In the genomic region with DNA sequence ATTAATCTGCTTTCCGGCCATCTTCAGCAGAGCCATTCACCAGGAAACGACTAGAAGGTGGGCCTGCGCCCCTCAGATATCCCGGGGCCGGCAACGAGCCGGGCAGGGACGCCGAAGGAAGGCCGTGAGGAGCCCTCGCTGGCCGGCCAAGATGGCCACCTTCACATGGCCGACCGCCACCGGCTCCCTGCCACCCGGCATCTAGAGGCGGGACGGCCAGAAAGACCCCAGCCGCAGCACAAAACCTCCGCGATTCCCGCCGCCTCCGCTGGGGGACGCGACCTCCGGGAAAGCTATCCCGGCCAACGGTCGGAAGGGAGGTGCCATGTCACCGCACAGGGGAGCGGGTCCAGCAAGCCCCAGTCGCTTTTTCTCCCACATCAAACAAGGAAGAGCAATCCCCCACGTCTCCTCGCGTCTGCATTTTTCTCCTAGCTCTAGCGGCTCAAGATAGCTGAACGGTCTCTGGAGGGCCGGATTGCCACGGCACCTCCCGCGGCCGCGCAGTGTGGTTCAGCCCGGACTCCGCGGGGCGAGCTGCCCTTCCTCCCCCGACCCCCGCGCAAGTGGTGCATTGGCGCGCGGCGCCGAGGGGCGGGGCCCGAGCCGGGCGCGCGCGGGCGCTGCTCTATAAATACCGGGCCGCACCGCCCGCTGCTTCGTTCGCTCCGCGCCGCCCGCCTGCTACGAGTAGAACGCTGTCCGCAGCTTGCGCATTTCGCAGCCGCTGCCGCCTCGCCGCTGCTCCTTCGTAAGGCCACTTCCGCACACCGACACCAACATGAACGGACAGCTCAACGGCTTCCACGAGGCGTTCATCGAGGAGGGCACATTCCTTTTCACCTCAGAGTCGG, we compare ENCODE assay signal across 1 cellular context.
TF ChIP-seq lines count a peak whose summit lies in the region.

A gene (plus strand): TSS at position 662 of the 854 bp plus-strand sequence. CDS start 120 bp downstream, at position 782.

TF ChIP-seq in HepG2, 621 proteins besides CTCF, POLR2A, EP300 and RAD21 (continued from another document and continues in another):
- TF ChIP-seq, protein P1, sequence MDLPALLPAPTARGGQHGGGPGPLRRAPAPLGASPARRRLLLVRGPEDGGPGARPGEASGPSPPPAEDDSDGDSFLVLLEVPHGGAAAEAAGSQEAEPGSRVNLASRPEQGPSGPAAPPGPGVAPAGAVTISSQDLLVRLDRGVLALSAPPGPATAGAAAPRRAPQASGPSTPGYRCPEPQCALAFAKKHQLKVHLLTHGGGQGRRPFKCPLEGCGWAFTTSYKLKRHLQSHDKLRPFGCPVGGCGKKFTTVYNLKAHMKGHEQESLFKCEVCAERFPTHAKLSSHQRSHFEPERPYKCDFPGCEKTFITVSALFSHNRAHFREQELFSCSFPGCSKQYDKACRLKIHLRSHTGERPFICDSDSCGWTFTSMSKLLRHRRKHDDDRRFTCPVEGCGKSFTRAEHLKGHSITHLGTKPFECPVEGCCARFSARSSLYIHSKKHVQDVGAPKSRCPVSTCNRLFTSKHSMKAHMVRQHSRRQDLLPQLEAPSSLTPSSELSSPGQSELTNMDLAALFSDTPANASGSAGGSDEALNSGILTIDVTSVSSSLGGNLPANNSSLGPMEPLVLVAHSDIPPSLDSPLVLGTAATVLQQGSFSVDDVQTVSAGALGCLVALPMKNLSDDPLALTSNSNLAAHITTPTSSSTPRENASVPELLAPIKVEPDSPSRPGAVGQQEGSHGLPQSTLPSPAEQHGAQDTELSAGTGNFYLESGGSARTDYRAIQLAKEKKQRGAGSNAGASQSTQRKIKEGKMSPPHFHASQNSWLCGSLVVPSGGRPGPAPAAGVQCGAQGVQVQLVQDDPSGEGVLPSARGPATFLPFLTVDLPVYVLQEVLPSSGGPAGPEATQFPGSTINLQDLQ (CRISPR knock-in tag; IDR thresholded peaks at IDR 0.05), result peak; percentile 60
- TF ChIP-seq FOSL2 (CRISPR knock-in tag; IDR thresholded peaks at IDR 0.05), result peak; percentile 63
- TF ChIP-seq FOXM1 (CRISPR knock-in tag; IDR thresholded peaks at IDR 0.05), result peak; percentile 82
- TF ChIP-seq ZNF556 (CRISPR knock-in tag; IDR thresholded peaks at IDR 0.05; ENCODE audit: borderline replicate concordance), result peak; percentile 97
- TF ChIP-seq, protein P2, sequence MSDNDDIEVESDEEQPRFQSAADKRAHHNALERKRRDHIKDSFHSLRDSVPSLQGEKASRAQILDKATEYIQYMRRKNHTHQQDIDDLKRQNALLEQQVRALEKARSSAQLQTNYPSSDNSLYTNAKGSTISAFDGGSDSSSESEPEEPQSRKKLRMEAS (IDR thresholded peaks at IDR 0.05), result peak; percentile 89
- no peak; the same call in 1 of the 2 replicates for TF ChIP-seq SIN3B (IDR thresholded peaks at IDR 0.05; ENCODE audit: low read length)
- peak; percentile 82 for TF ChIP-seq THAP11 (CRISPR knock-in tag; IDR thresholded peaks at IDR 0.05)
- TF ChIP-seq, protein P3, sequence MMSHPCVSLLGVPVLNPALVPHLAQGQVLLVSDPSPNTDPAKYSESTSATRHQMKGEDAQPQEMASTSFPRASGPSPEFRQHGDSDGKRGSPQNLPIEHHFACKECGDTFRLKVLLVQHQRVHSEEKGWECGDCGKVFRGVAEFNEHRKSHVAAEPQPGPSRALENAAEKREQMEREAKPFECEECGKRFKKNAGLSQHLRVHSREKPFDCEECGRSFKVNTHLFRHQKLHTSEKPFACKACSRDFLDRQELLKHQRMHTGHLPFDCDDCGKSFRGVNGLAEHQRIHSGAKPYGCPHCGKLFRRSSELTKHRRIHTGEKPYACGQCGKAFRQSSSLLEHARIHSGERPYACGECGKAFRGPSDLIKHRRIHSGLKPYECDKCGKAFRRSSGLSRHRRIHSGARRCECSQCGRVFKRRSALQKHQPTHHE (CRISPR knock-in tag; IDR thresholded peaks at IDR 0.05; ENCODE audit: borderline replicate concordance), result peak; percentile 83; the same call in 1 of the 2 replicates
- TF ChIP-seq ZBTB3 (CRISPR knock-in tag; IDR thresholded peaks at IDR 0.05; ENCODE audit: borderline replicate concordance, low read depth), result peak; percentile 33; the same call in 1 of the 2 replicates
- 0 out of 2 replicates have a peak, but pooled peaks have one; percentile 88 for TF ChIP-seq FLYWCH1 (CRISPR knock-in tag; IDR thresholded peaks at IDR 0.05)
- TF ChIP-seq, protein P4, sequence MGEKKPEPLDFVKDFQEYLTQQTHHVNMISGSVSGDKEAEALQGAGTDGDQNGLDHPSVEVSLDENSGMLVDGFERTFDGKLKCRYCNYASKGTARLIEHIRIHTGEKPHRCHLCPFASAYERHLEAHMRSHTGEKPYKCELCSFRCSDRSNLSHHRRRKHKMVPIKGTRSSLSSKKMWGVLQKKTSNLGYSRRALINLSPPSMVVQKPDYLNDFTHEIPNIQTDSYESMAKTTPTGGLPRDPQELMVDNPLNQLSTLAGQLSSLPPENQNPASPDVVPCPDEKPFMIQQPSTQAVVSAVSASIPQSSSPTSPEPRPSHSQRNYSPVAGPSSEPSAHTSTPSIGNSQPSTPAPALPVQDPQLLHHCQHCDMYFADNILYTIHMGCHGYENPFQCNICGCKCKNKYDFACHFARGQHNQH (CRISPR knock-in tag; IDR thresholded peaks at IDR 0.05), result peak; percentile 72; the same call in 1 of the 2 replicates
- peak; percentile 91 for TF ChIP-seq ZFP90 (CRISPR knock-in tag; IDR thresholded peaks at IDR 0.05; ENCODE audit: borderline replicate concordance)
- TF ChIP-seq ZNF746 (CRISPR knock-in tag; IDR thresholded peaks at IDR 0.05), result peak; percentile 94
- TF ChIP-seq NBN (conservative IDR thresholded peaks at IDR 0.05), result no peak
- TF ChIP-seq ZSCAN30 (CRISPR knock-in tag; IDR thresholded peaks at IDR 0.05), result no peak; the same call in 1 of the 2 replicates
- TF ChIP-seq ZNF530 (CRISPR knock-in tag; IDR thresholded peaks at IDR 0.05; ENCODE audit: low read depth), result no peak
- TF ChIP-seq, protein P5, sequence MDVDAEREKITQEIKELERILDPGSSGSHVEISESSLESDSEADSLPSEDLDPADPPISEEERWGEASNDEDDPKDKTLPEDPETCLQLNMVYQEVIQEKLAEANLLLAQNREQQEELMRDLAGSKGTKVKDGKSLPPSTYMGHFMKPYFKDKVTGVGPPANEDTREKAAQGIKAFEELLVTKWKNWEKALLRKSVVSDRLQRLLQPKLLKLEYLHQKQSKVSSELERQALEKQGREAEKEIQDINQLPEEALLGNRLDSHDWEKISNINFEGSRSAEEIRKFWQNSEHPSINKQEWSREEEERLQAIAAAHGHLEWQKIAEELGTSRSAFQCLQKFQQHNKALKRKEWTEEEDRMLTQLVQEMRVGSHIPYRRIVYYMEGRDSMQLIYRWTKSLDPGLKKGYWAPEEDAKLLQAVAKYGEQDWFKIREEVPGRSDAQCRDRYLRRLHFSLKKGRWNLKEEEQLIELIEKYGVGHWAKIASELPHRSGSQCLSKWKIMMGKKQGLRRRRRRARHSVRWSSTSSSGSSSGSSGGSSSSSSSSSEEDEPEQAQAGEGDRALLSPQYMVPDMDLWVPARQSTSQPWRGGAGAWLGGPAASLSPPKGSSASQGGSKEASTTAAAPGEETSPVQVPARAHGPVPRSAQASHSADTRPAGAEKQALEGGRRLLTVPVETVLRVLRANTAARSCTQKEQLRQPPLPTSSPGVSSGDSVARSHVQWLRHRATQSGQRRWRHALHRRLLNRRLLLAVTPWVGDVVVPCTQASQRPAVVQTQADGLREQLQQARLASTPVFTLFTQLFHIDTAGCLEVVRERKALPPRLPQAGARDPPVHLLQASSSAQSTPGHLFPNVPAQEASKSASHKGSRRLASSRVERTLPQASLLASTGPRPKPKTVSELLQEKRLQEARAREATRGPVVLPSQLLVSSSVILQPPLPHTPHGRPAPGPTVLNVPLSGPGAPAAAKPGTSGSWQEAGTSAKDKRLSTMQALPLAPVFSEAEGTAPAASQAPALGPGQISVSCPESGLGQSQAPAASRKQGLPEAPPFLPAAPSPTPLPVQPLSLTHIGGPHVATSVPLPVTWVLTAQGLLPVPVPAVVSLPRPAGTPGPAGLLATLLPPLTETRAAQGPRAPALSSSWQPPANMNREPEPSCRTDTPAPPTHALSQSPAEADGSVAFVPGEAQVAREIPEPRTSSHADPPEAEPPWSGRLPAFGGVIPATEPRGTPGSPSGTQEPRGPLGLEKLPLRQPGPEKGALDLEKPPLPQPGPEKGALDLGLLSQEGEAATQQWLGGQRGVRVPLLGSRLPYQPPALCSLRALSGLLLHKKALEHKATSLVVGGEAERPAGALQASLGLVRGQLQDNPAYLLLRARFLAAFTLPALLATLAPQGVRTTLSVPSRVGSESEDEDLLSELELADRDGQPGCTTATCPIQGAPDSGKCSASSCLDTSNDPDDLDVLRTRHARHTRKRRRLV (CRISPR knock-in tag; IDR thresholded peaks at IDR 0.05), result peak; percentile 88; the same call in 1 of the 2 replicates
- TF ChIP-seq ZNF558 (CRISPR knock-in tag; IDR thresholded peaks at IDR 0.05; ENCODE audit: borderline replicate concordance), result peak; percentile 70
- TF ChIP-seq, protein P6, sequence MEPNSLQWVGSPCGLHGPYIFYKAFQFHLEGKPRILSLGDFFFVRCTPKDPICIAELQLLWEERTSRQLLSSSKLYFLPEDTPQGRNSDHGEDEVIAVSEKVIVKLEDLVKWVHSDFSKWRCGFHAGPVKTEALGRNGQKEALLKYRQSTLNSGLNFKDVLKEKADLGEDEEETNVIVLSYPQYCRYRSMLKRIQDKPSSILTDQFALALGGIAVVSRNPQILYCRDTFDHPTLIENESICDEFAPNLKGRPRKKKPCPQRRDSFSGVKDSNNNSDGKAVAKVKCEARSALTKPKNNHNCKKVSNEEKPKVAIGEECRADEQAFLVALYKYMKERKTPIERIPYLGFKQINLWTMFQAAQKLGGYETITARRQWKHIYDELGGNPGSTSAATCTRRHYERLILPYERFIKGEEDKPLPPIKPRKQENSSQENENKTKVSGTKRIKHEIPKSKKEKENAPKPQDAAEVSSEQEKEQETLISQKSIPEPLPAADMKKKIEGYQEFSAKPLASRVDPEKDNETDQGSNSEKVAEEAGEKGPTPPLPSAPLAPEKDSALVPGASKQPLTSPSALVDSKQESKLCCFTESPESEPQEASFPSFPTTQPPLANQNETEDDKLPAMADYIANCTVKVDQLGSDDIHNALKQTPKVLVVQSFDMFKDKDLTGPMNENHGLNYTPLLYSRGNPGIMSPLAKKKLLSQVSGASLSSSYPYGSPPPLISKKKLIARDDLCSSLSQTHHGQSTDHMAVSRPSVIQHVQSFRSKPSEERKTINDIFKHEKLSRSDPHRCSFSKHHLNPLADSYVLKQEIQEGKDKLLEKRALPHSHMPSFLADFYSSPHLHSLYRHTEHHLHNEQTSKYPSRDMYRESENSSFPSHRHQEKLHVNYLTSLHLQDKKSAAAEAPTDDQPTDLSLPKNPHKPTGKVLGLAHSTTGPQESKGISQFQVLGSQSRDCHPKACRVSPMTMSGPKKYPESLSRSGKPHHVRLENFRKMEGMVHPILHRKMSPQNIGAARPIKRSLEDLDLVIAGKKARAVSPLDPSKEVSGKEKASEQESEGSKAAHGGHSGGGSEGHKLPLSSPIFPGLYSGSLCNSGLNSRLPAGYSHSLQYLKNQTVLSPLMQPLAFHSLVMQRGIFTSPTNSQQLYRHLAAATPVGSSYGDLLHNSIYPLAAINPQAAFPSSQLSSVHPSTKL (CRISPR knock-in tag; IDR thresholded peaks at IDR 0.05), result peak; percentile 56
- TF ChIP-seq ZNF451 (CRISPR knock-in tag; IDR thresholded peaks at IDR 0.05), result peak; percentile 12; the same call in 1 of the 2 replicates
- TF ChIP-seq, protein P7, sequence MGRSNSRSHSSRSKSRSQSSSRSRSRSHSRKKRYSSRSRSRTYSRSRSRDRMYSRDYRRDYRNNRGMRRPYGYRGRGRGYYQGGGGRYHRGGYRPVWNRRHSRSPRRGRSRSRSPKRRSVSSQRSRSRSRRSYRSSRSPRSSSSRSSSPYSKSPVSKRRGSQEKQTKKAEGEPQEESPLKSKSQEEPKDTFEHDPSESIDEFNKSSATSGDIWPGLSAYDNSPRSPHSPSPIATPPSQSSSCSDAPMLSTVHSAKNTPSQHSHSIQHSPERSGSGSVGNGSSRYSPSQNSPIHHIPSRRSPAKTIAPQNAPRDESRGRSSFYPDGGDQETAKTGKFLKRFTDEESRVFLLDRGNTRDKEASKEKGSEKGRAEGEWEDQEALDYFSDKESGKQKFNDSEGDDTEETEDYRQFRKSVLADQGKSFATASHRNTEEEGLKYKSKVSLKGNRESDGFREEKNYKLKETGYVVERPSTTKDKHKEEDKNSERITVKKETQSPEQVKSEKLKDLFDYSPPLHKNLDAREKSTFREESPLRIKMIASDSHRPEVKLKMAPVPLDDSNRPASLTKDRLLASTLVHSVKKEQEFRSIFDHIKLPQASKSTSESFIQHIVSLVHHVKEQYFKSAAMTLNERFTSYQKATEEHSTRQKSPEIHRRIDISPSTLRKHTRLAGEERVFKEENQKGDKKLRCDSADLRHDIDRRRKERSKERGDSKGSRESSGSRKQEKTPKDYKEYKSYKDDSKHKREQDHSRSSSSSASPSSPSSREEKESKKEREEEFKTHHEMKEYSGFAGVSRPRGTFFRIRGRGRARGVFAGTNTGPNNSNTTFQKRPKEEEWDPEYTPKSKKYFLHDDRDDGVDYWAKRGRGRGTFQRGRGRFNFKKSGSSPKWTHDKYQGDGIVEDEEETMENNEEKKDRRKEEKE (IDR thresholded peaks at IDR 0.05), result no peak
- no peak for TF ChIP-seq ZNF562 (CRISPR knock-in tag; IDR thresholded peaks at IDR 0.05; ENCODE audit: borderline replicate concordance)
- TF ChIP-seq SSRP1 (CRISPR knock-in tag; IDR thresholded peaks at IDR 0.05), result peak; percentile 97
- peak; percentile 96 for TF ChIP-seq HOXA9 (CRISPR knock-in tag; IDR thresholded peaks at IDR 0.05; ENCODE audit: borderline replicate concordance)
- TF ChIP-seq, protein P8, sequence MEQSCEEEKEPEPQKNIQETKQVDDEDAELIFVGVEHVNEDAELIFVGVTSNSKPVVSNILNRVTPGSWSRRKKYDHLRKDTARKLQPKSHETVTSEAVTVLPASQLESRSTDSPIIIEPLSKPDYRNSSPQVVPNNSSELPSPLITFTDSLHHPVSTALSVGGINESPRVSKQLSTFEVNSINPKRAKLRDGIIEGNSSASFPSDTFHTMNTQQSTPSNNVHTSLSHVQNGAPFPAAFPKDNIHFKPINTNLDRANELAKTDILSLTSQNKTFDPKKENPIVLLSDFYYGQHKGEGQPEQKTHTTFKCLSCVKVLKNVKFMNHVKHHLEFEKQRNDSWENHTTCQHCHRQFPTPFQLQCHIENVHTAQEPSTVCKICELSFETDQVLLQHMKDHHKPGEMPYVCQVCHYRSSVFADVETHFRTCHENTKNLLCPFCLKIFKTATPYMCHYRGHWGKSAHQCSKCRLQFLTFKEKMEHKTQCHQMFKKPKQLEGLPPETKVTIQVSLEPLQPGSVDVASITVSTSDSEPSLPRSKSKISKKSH (CRISPR knock-in tag; IDR thresholded peaks at IDR 0.05; ENCODE audit: borderline replicate concordance), result peak; percentile 96
- TF ChIP-seq DNMT3B (CRISPR knock-in tag; conservative IDR thresholded peaks at IDR 0.05), result no peak
- peak; percentile 16 for TF ChIP-seq ZNF225 (CRISPR knock-in tag; IDR thresholded peaks at IDR 0.05)
- no peak; the same call in 1 of the 2 replicates for TF ChIP-seq ZIK1 (CRISPR knock-in tag; IDR thresholded peaks at IDR 0.05; ENCODE audit: borderline replicate concordance, low read depth)
- no peak for TF ChIP-seq NPAS2 (CRISPR knock-in tag; IDR thresholded peaks at IDR 0.05; ENCODE audit: borderline replicate concordance)
- TF ChIP-seq, protein P9, sequence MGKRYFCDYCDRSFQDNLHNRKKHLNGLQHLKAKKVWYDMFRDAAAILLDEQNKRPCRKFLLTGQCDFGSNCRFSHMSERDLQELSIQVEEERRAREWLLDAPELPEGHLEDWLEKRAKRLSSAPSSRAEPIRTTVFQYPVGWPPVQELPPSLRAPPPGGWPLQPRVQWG (CRISPR knock-in tag; IDR thresholded peaks at IDR 0.05; ENCODE audit: borderline replicate concordance, low read depth), result no peak
- TF ChIP-seq ZNF720 (CRISPR knock-in tag; IDR thresholded peaks at IDR 0.05), result no peak
- peak; percentile 93 for TF ChIP-seq YEATS4 (CRISPR knock-in tag; IDR thresholded peaks at IDR 0.05; ENCODE audit: borderline replicate concordance)
